ENCODE assay signal across 8 cellular contexts in the genomic region with DNA sequence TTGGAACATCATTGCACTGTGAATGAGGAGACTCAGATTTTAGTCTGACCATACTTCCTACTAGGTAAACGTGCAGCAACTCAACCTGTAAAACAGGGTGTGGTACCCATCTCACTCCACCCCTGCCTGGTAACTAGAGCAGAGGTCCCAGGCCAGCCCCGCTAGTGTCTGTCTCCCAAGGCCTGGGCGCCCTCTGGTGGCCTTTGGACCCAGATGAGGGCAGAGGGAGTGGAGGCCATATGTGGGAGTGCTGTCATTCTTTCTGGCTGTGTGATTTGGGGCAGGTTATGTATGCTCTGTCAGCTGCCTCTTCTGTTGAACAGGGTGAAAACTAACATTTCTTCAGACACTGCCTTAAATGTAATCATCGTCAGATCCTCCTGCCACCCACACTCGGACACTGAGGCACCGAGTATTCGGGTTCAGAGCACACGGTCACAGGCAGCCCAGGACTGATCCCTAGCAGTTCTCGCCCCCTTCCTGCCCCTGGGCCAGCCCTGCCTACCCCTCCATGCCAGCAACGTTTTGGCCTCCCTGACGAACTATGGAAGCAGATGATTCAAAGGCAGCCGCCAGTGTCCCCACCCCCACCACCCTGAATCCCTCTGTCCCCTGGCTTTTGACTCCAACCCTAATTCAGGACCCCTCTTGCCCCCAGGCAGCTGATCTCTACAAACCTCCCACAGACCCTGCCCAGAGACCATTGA.
DNase-seq lines count a peak whose midpoint lies in the region; ATAC-seq, FAIRE-seq and TF ChIP-seq lines count a peak whose summit lies in the region.

No MANE protein-coding gene starts in this region.

- H3K27ac ChIP-seq in OCI-LY3 (ENCODE audit: low read length): no peak overlapping the region

- no peak overlapping the region for H2AFZ ChIP-seq in OCI-LY3 (ENCODE audit: low read depth, low read length)

- H3K36me3 Mint-ChIP-seq in naive thymus-derived CD8-positive, alpha-beta T cell: peaks cover 0 to 42% (median 9%) of the 10 kb centered on the region in 3 donors
- H3K36me3 Mint-ChIP-seq in stimulated activated memory B cell treated with anti-CD40 and anti-IgM and Interleukin-4, amounts not matched to agents 10 μg/mL and 1 μg/mL and 100 μg/mL, for 72 hours: no peaks in the 10 kb centered on the region

- H3K9me3 ChIP-seq in OCI-LY3 (ENCODE audit: insufficient read depth, low read length): no peaks in the 10 kb centered on the region

- POLR2A ChIA-PET in naive thymus-derived CD8-positive, alpha-beta T cell (lab: Charles Lee): interaction anchor here (0.6 to 8.1 kb wide), 9 partner anchors 8 to 622 kb away, joined by 3 to 109 read pairs (median 3); partner anchors contain the start of genes CD247 and POU2F1

- no peak for FAIRE-seq in D721Med (lab: Jason Lieb, UNC)

- TF ChIP-seq CTCF in D721Med (IDR thresholded peaks at IDR 0.05; ENCODE audit: insufficient read depth, missing control alignments) (peak; percentile 98), OCI-LY3 (IDR thresholded peaks at IDR 0.05; ENCODE audit: low read depth, low read length) (peak; percentile 98)

- H3K27me3 ChIP-seq in OCI-LY3 (ENCODE audit: low read depth, low read length): peaks cover 16% of the 10 kb centered on the region

- H3K4me3 Mint-ChIP-seq in naive thymus-derived CD8-positive, alpha-beta T cell: peak overlapping the region in 7 of 10 donors; percentile 22 to 78 (median 64)
- no peak overlapping the region for H3K4me3 Mint-ChIP-seq in stimulated activated memory B cell treated with anti-CD40 and anti-IgM and Interleukin-4, amounts not matched to agents 10 μg/mL and 1 μg/mL and 100 μg/mL, for 72 hours

- no peak for TF ChIP-seq POLR2A in erythroblast (IDR thresholded peaks at IDR 0.05; ENCODE audit: low read length)

- H3K27me3 Mint-ChIP-seq in naive thymus-derived CD8-positive, alpha-beta T cell: no peaks in the 10 kb centered on the region
- H3K27me3 Mint-ChIP-seq in stimulated activated memory B cell treated with anti-CD40 and anti-IgM and Interleukin-4, amounts not matched to agents 10 μg/mL and 1 μg/mL and 100 μg/mL, for 72 hours: no peaks in the 10 kb centered on the region

- no peaks in the 10 kb centered on the region for H4K20me1 ChIP-seq in OCI-LY3 (ENCODE audit: insufficient read depth, low read length)

- no peaks in the 10 kb centered on the region for H3K79me2 ChIP-seq in OCI-LY3 (ENCODE audit: low read length)

- H3K4me1 ChIP-seq in OCI-LY3 (ENCODE audit: low read length): peaks cover under 1% of the 10 kb centered on the region; the same call in 1 of the 2 replicates

- no peak overlapping the region for H3K9ac ChIP-seq in OCI-LY3 (ENCODE audit: low read length)

- peaks cover 52 to 97% (median 90%) of the 10 kb centered on the region in 4 donors for H3K4me1 Mint-ChIP-seq in naive thymus-derived CD8-positive, alpha-beta T cell
- peaks cover 23% of the 10 kb centered on the region for H3K4me1 Mint-ChIP-seq in stimulated activated memory B cell treated with anti-CD40 and anti-IgM and Interleukin-4, amounts not matched to agents 10 μg/mL and 1 μg/mL and 100 μg/mL, for 72 hours

- H3K4me2 ChIP-seq in OCI-LY3 (ENCODE audit: low read length): no peak overlapping the region

- H3K4me3 ChIP-seq in OCI-LY3 (ENCODE audit: low read length): no peak overlapping the region

- peak overlapping the region; percentile 49 to 96 (median 90) for H3K27ac Mint-ChIP-seq in naive thymus-derived CD8-positive, alpha-beta T cell
- peak overlapping the region; percentile 38 for H3K27ac Mint-ChIP-seq in stimulated activated memory B cell treated with anti-CD40 and anti-IgM and Interleukin-4, amounts not matched to agents 10 μg/mL and 1 μg/mL and 100 μg/mL, for 72 hours

- no peaks in the 10 kb centered on the region for H3K36me3 ChIP-seq in OCI-LY3 (replicated peaks; ENCODE audit: low read depth, low read length)

- ATAC-seq in GM21390 (IDR thresholded peaks at IDR 0.05; ENCODE audit: unreplicated experiment): peak; percentile 92
- ATAC-seq in naive thymus-derived CD8-positive, alpha-beta T cell: peak; percentile 70 to 88
- peak; percentile 93 for ATAC-seq in stimulated activated memory B cell treated with anti-CD40 and anti-IgM and Interleukin-4, amounts not matched to agents 10 μg/mL and 1 μg/mL and 100 μg/mL, for 72 hours

- peak; percentile 89 for DNase-seq in D721Med (ENCODE audit: insufficient read length, low spot score)
- peak; percentile 60 for DNase-seq in HT1080 (ENCODE audit: low read depth)
- DNase-seq in activated T-cell treated with anti-CD3 and anti-CD28 coated beads for 24 hours (ENCODE audit: low read depth): peak; percentile 86
- DNase-seq in erythroblast (lab: John Stamatoyannopoulos, UW): peak; percentile 79 to 87
- DNase-seq in naive thymus-derived CD8-positive, alpha-beta T cell: peak; percentile 74 to 89 (median 82)

- H3K9me3 Mint-ChIP-seq in naive thymus-derived CD8-positive, alpha-beta T cell: no peaks in the 10 kb centered on the region
- no peaks in the 10 kb centered on the region for H3K9me3 Mint-ChIP-seq in stimulated activated memory B cell treated with anti-CD40 and anti-IgM and Interleukin-4, amounts not matched to agents 10 μg/mL and 1 μg/mL and 100 μg/mL, for 72 hours
